2 cellular contexts compared by ENCODE assay signal in the genomic region with DNA sequence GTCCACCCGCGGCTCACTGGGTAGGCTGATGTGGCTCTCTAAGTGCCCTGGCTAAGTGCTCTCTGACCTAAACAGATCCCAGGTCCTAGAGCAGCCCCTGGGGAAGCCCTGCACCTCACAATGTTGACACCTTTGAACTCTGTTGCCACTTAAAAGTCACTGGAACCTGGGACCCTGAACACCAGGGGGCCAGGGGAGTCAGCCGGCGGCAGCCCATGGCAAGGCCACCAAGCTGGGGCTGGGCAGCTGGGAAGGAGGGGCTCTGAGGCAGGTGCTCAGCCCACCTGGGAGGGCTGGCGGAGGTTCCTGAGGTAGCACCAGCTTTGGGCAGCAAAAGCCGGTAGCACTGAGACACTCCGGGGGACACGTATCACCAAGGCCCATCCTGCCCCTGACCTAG.
TF ChIP-seq lines count a peak whose summit lies in the region.

No MANE protein-coding gene starts in this region.

TF ChIP-seq in IMR-90, 13 proteins besides CTCF, POLR2A, EP300 and RAD21:
- TF ChIP-seq, protein P1, sequence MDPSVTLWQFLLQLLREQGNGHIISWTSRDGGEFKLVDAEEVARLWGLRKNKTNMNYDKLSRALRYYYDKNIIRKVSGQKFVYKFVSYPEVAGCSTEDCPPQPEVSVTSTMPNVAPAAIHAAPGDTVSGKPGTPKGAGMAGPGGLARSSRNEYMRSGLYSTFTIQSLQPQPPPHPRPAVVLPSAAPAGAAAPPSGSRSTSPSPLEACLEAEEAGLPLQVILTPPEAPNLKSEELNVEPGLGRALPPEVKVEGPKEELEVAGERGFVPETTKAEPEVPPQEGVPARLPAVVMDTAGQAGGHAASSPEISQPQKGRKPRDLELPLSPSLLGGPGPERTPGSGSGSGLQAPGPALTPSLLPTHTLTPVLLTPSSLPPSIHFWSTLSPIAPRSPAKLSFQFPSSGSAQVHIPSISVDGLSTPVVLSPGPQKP (IDR thresholded peaks at IDR 0.05; ENCODE audit: borderline replicate concordance, low read depth, low read length) = no peak
- TF ChIP-seq NFE2L2 (IDR thresholded peaks at IDR 0.05; ENCODE audit: low read depth, low read length) (no peak), BHLHE40 (IDR thresholded peaks at IDR 0.05; ENCODE audit: low read depth, low read length) (no peak), RFX5 (IDR thresholded peaks at IDR 0.05; ENCODE audit: low read depth, low read length) (no peak), CHD1 (IDR thresholded peaks at IDR 0.05; ENCODE audit: low read depth, low read length) (no peak), MXI1 (IDR thresholded peaks at IDR 0.05; ENCODE audit: borderline replicate concordance, low read depth, low read length) (no peak)
- TF ChIP-seq, protein P2, sequence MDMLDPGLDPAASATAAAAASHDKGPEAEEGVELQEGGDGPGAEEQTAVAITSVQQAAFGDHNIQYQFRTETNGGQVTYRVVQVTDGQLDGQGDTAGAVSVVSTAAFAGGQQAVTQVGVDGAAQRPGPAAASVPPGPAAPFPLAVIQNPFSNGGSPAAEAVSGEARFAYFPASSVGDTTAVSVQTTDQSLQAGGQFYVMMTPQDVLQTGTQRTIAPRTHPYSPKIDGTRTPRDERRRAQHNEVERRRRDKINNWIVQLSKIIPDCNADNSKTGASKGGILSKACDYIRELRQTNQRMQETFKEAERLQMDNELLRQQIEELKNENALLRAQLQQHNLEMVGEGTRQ (IDR thresholded peaks at IDR 0.05; ENCODE audit: low read depth, low read length) = no peak

TF ChIP-seq in GM12878, 131 proteins besides CTCF, POLR2A, EP300 and RAD21:
- TF ChIP-seq SMC3 (IDR thresholded peaks at IDR 0.05; ENCODE audit: borderline replicate concordance, low read length) = 0 out of 2 replicates have a peak, but pooled peaks have one; percentile 5
- TF ChIP-seq SMAD1 (IDR thresholded peaks at IDR 0.05; ENCODE audit: low read depth, partially characterized antibody) = no peak
